18 cellular contexts compared by ENCODE assay signal in genomic region chr11:32918427-32918826, GRCh38. TPM values are rescaled to one million over a fixed set of nuclear protein-coding genes. Genes with fewer than 3 reads are reported as not detected.
DNase-seq lines count a peak whose midpoint lies in the region; ATAC-seq and TF ChIP-seq lines count a peak whose summit lies in the region.
"Had no signal": no experiment of that assay in that cellular context is flagged by ENCODE, and none has a peak within 500 bp of the region (broad histone marks: within the 10 kb centered on the region; RNA-seq: fewer than 3 reads in every experiment).

No MANE protein-coding gene starts in this region.

- H3K23ac ChIP-seq in H9 (ENCODE audit: insufficient read length, low read depth, low read length) = no peak overlapping the region

- TF ChIP-seq RAD21 in SK-N-SH (IDR thresholded peaks at IDR 0.05; ENCODE audit: low read length) = no peak

- intact Hi-C loops in thyroid gland (cut with DNase I) = no loop called here

- POLR2A ChIA-PET in SK-N-SH (lab: Yijun Ruan, JAX) = interaction anchor here (0.9 kb wide), 1 partner anchor 125 kb away, joined by 8 read pairs; no protein-coding TSS in a partner anchor

- no peak overlapping the region for H3K56ac ChIP-seq in H9 (ENCODE audit: insufficient read length, low read depth, low read length)

- TF ChIP-seq EP300 in SK-N-SH (IDR thresholded peaks at IDR 0.05; ENCODE audit: borderline replicate concordance in 1 of 2, low read depth in 1 of 2, low read length in 1 of 2) = no peak

- no peak overlapping the region for H2AK5ac ChIP-seq in H9 (ENCODE audit: insufficient read length, low read length)

- H3K4me2 ChIP-seq in H9 (ENCODE audit: insufficient read depth, insufficient read length, low read length) (no peak overlapping the region), SK-N-SH (0 out of 2 replicates have a peak overlapping the region, but pooled peaks have one; percentile 19)
- H3K4me2 ChIP-seq: BLaER1 had no signal

- no peak overlapping the region for H2BK120ac ChIP-seq in H9 (ENCODE audit: low read depth, low read length, poor library complexity, severe bottlenecking)

- no peak overlapping the region for H2AFZ ChIP-seq in H9 (ENCODE audit: low read length)
- no peak overlapping the region for H2AFZ ChIP-seq in SK-N-SH (ENCODE audit: low read depth)

- no peak overlapping the region for H4K8ac ChIP-seq in H9 (replicated peaks; ENCODE audit: insufficient read length, low read depth, low read length)

- peaks cover 17 to 25% of the 10 kb centered on the region in 2 experiments for H3K4me1 Mint-ChIP-seq in H9

- H3K27ac ChIP-seq in H9 (ENCODE audit: insufficient read length, low read depth, low read length) (peak overlapping the region; percentile 26), SK-N-SH (ENCODE audit: low read depth in 2 of 2, low read length in 1 of 2) (peak overlapping the region in 1 of 2 experiments; percentile 13; a peak in 1 of 4 replicates), thyroid gland (peak overlapping the region in 2 of 3 donors; percentile 1 to 70)
- H3K27ac ChIP-seq: BLaER1, sigmoid colon, SJSA1 had no signal

- DNase-seq in H9 (no peak), SK-N-SH (no peak), epithelial cell of esophagus (ENCODE audit: low read depth) (peak; percentile 33), thyroid gland (peak; percentile 16 to 23), GM13977 (ENCODE audit: low spot score) (no peak), COLO829 (ENCODE audit: low spot score) (no peak)
- DNase-seq: activated CD8-positive, alpha-beta memory T cell treated with anti-CD3 and anti-CD28 coated beads for 24 hours; NCI-H146; NCI-H748 treated with DMSO at 0.1 percent for 48 hours; OCI-M1; sigmoid colon had no signal

- H3K27me3 Mint-ChIP-seq in H9 (ENCODE audit: low read depth) = no peaks in the 10 kb centered on the region
- H3K27me3 Mint-ChIP-seq: activated T-helper 17 cell treated with anti-CD3 and anti-CD28 coated beads, Interleukin-2, amount 50 U/mL, for 72 hours; stimulated activated memory B cell treated with anti-CD40 and anti-IgM and Interleukin-4, amounts not matched to agents 10 μg/mL and 1 μg/mL and 100 μg/mL, for 72 hours had no signal

- CTCF ChIA-PET in SK-N-SH (lab: Yijun Ruan, JAX) = no interaction called here

- H4K91ac ChIP-seq in H9 (ENCODE audit: insufficient read length, low read depth, low read length) = no peak overlapping the region

- no peak overlapping the region for H2BK5ac ChIP-seq in H9 (ENCODE audit: insufficient read length, low read length)

- no peak overlapping the region for H2BK20ac ChIP-seq in H9 (ENCODE audit: low read depth, low read length, poor library complexity, severe bottlenecking)

- peaks cover 48% of the 10 kb centered on the region; the same call in 1 of the 2 replicates for H3K79me2 ChIP-seq in H9 (ENCODE audit: insufficient read depth, low read length)
- peaks cover 98% of the 10 kb centered on the region for H3K79me2 ChIP-seq in SK-N-SH (ENCODE audit: insufficient read depth)

- H3K18ac ChIP-seq in H9 (ENCODE audit: insufficient read length, low read depth, low read length) = no peak overlapping the region

- H3K14ac ChIP-seq in H9 (ENCODE audit: insufficient read depth, low read length) = no peak overlapping the region

- H3K36me3 ChIP-seq in SK-N-SH (replicated peaks in 1 of 2; ENCODE audit: control insufficient read depth in 1 of 2, insufficient read depth in 2 of 2, low read length in 1 of 2) = no peaks in the 10 kb centered on the region
- no peaks in the 10 kb centered on the region for H3K36me3 ChIP-seq in thyroid gland
- H3K36me3 ChIP-seq: sigmoid colon had no signal

- H3K4me3 Mint-ChIP-seq in H9 = no peak overlapping the region
- H3K4me3 Mint-ChIP-seq: activated T-helper 17 cell treated with anti-CD3 and anti-CD28 coated beads, Interleukin-2, amount 50 U/mL, for 72 hours; stimulated activated memory B cell treated with anti-CD40 and anti-IgM and Interleukin-4, amounts not matched to agents 10 μg/mL and 1 μg/mL and 100 μg/mL, for 72 hours had no signal

- H2BK12ac ChIP-seq in H9 (ENCODE audit: insufficient read length, low read depth, low read length) = no peak overlapping the region

- H3K9ac ChIP-seq in H9 (ENCODE audit: extremely low read depth, insufficient read length, low read length) = no peak overlapping the region
- H3K9ac ChIP-seq in SK-N-SH = no peak overlapping the region
- H3K9ac ChIP-seq: BLaER1 had no signal

- H3K79me1 ChIP-seq in H9 (ENCODE audit: insufficient read depth, low read depth, low read length, poor library complexity, severe bottlenecking) = peaks cover 8% of the 10 kb centered on the region

- no peaks in the 10 kb centered on the region for H3K9me3 Mint-ChIP-seq in H9
- H3K9me3 Mint-ChIP-seq: activated T-helper 17 cell treated with anti-CD3 and anti-CD28 coated beads, Interleukin-2, amount 50 U/mL, for 72 hours; stimulated activated memory B cell treated with anti-CD40 and anti-IgM and Interleukin-4, amounts not matched to agents 10 μg/mL and 1 μg/mL and 100 μg/mL, for 72 hours had no signal

- no peak overlapping the region for H2BK15ac ChIP-seq in H9 (ENCODE audit: low read depth, low read length)

- H3K27me3 ChIP-seq in H9 (ENCODE audit: insufficient read depth, low read length) = no peaks in the 10 kb centered on the region
- H3K27me3 ChIP-seq in SK-N-SH (ENCODE audit: insufficient read depth) = no peaks in the 10 kb centered on the region
- no peaks in the 10 kb centered on the region for H3K27me3 ChIP-seq in thyroid gland
- H3K27me3 ChIP-seq: BLaER1, sigmoid colon, SJSA1 had no signal

- no CpG with 5 or more reads among the region's 1 CpG for WGBS in H9 (ENCODE audit: extremely low coverage, insufficient read length, low lambda C conversion rate)
- 42% methylated on average over 1 of the region's 1 CpG for WGBS in SK-N-SH (ENCODE audit: low lambda C conversion rate)
- WGBS in thyroid gland, 2 donors = 42 to 43% methylated on average over 1 of the region's 1 CpG

- peak overlapping the region; percentile 66 to 87 (median 86); a peak in 6 of 7 replicates for H3K27ac Mint-ChIP-seq in H9
- H3K27ac Mint-ChIP-seq: stimulated activated memory B cell treated with anti-CD40 and anti-IgM and Interleukin-4, amounts not matched to agents 10 μg/mL and 1 μg/mL and 100 μg/mL, for 72 hours had no signal

- H4K20me1 ChIP-seq in H9 (ENCODE audit: control insufficient read depth, insufficient read depth, insufficient read length) = no peaks in the 10 kb centered on the region
- 0 out of 2 replicates have a peak, but pooled peaks cover 6% of the 10 kb centered on the region for H4K20me1 ChIP-seq in SK-N-SH (ENCODE audit: insufficient read depth)

- H3K4me1 ChIP-seq in H9 (ENCODE audit: insufficient read depth, low read length) (peaks cover 3% of the 10 kb centered on the region), SK-N-SH (ENCODE audit: control insufficient read depth in 1 of 2, insufficient read depth in 2 of 2, low read depth in 1 of 2, low read length in 1 of 2) (peaks cover 0 to 7% of the 10 kb centered on the region in 2 experiments; a peak in 1 of 4 replicates), thyroid gland (peaks cover 20 to 23% of the 10 kb centered on the region in 2 donors)
- H3K4me1 ChIP-seq: BLaER1, sigmoid colon had no signal

- no peaks in the 10 kb centered on the region for H3K23me2 ChIP-seq in H9 (ENCODE audit: insufficient read length, low read depth, low read length, poor library complexity, severe bottlenecking)

- no peak overlapping the region for H4K5ac ChIP-seq in H9 (ENCODE audit: insufficient read length, low read depth, low read length)

- H3T11ph ChIP-seq in H9 (ENCODE audit: low read length) = no peak overlapping the region

- in situ Hi-C loops in GM13977 (cut with MboI; ENCODE audit: low pct_unique_long_range_greater_than_20kb, low sequenced_read_pairs, unreplicated experiment) = no loop called here

- no peak for TF ChIP-seq POLR2A in thyroid gland (IDR thresholded peaks at IDR 0.05)

- no peaks in the 10 kb centered on the region for H3F3A ChIP-seq in SK-N-SH (replicated peaks; ENCODE audit: insufficient read depth)

- H3K4ac ChIP-seq in H9 (ENCODE audit: low read depth, low read length) = no peak overlapping the region

- TF ChIP-seq CTCF in H9 (conservative IDR thresholded peaks at IDR 0.05) (no peak), SK-N-SH (IDR thresholded peaks at IDR 0.05) (no peak), epithelial cell of esophagus (IDR thresholded peaks at IDR 0.05; ENCODE audit: insufficient read depth, low read depth, low read length, missing control alignments) (no peak), thyroid gland (IDR thresholded peaks at IDR 0.05) (no peak), GM13977 (IDR thresholded peaks at IDR 0.05; ENCODE audit: extremely low read depth, insufficient read depth, missing control alignments) (no peak)

- H3K4me3 ChIP-seq in SK-N-SH (ENCODE audit: low read depth in 2 of 2, low read length in 1 of 2) (no peak overlapping the region), epithelial cell of esophagus (ENCODE audit: low read length) (no peak overlapping the region), thyroid gland (replicated peaks in 1 of 3) (no peak overlapping the region)
- H3K4me3 ChIP-seq: BLaER1, sigmoid colon, SJSA1 had no signal

- peaks cover 0 to 25% (median 24%) of the 10 kb centered on the region in 3 experiments; a peak in 6 of 7 replicates for H3K36me3 Mint-ChIP-seq in H9 (ENCODE audit: insufficient read depth in 1 of 3, low read depth in 3 of 3)

- no peak for ATAC-seq in GM21515 (IDR thresholded peaks at IDR 0.05; ENCODE audit: unreplicated experiment)
- ATAC-seq: activated T-helper 17 cell treated with anti-CD3 and anti-CD28 coated beads, Interleukin-2, amount 50 U/mL, for 72 hours; esophagus mucosa; HCT116; stimulated activated memory B cell treated with anti-CD40 and anti-IgM and Interleukin-4, amounts not matched to agents 10 μg/mL and 1 μg/mL and 100 μg/mL, for 72 hours had no signal

- no peaks in the 10 kb centered on the region for H3K9me2 ChIP-seq in SK-N-SH

- no peaks in the 10 kb centered on the region for H3K9me3 ChIP-seq in H9 (ENCODE audit: control insufficient read depth, low read depth, low read length)
- H3K9me3 ChIP-seq in SK-N-SH = no peaks in the 10 kb centered on the region
- no peaks in the 10 kb centered on the region for H3K9me3 ChIP-seq in thyroid gland
- H3K9me3 ChIP-seq: sigmoid colon, SJSA1 had no signal

TF ChIP-seq in SK-N-SH, 30 proteins besides CTCF, POLR2A, EP300 and RAD21 (continues in another document):
- 0 out of 2 replicates have a peak, but pooled peaks have one; percentile 17 for TF ChIP-seq FOSL2 (IDR thresholded peaks at IDR 0.05; ENCODE audit: borderline replicate concordance, low read depth)

RNA-seq across cellular contexts. Expression of gene QSER1, which starts 25.8 kb away (rescaled TPM):
- total RNA-seq in H9 (2021) = 128 and 139 TPM in 2 replicates
- 4.2 and 4.4 TPM in 2 replicates for polyA plus RNA-seq in SK-N-SH (2012; rRNA removed)
- polyA plus RNA-seq in SK-N-SH (2012; cell fraction: cytosol; rRNA removed) = 7.3 TPM in 2 replicates
- polyA plus RNA-seq in SK-N-SH (2012; cell fraction: nucleus; rRNA removed) = 6.0 and 12.1 TPM in 2 replicates
- total RNA-seq in thyroid gland = 10 to 100 TPM; 35.5 to 59.9 (median 42.6) TPM

Comparison
In these comparisons a context has a peak if more than half of its experiments do, and no peak if none do; other contexts are left out.
1. DNase-seq: peak in epithelial cell of esophagus (single experiment) and thyroid gland (2 of 2); none in H9 (single experiment), SK-N-SH (single experiment), GM13977 (single experiment) and COLO829 (single experiment).